Comparison of ENCODE assay signal across 24 cellular contexts in the genomic region with DNA sequence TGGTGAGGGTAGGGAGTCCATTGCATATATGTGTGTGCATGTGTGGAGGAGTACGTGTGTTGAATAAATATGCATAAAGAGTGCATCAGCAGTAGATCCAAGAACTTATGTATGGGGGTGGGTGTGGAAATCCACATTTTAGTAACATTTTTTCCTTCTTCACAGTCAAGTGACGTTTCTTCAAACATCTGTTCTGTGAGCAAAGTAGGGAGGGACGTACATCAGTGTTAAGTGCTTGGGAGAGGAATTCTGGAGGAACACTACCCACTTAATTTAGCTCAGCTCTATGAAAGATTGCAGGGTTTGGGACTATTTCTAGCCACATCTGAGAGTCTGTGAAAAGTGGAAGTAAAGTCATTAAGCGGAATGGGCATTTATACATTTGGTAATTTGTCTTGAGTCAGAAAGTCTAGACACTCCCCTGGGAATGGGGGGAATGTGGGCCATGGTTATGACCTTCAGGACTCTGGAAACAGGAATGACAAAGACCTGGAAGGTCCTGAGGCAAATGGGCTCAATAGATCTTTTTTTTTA.
"Had no signal": no experiment of that assay in that cellular context is flagged by ENCODE, and none has a peak within 500 bp of the region (broad histone marks: within the 10 kb centered on the region; RNA-seq: fewer than 3 reads in every experiment).

No MANE protein-coding gene starts in this region.

- H3K4me1 Mint-ChIP-seq: activated naive CD8-positive, alpha-beta T cell treated with anti-CD3 and anti-CD28 coated beads, Interleukin-2, amount 10 ng/mL, durations not matched to agents 7 days and 5 days; memory B cell; stimulated activated naive B cell treated with anti-CD40 and anti-IgM and Interleukin-4, amounts not matched to agents 10 μg/mL and 1 μg/mL and 100 μg/mL, for 72 hours had no signal

- H3K27ac Mint-ChIP-seq: activated CD4-positive, alpha-beta memory T cell treated with anti-CD3 and anti-CD28 coated beads for 36 hours; activated naive CD4-positive, alpha-beta T cell treated with anti-CD3 and anti-CD28 coated beads for 36 hours; activated naive CD8-positive, alpha-beta T cell treated with anti-CD3 and anti-CD28 coated beads, Interleukin-2, amount 10 ng/mL, durations not matched to agents 7 days and 5 days; activated T-cell treated with anti-CD3 and anti-CD28 coated beads, Interleukin-2, amount 50 U/mL, for 72 hours; memory B cell; stimulated activated naive B cell treated with anti-CD40 and anti-IgM and Interleukin-4, amounts not matched to agents 10 μg/mL and 1 μg/mL and 100 μg/mL, for 72 hours; T-helper 17 cell; type B pancreatic cell had no signal

- H3K27ac ChIP-seq: brain microvascular endothelial cell, ovary, prostate gland, thoracic aorta, vagina had no signal

- H3K4me3 ChIP-seq: mucosa of descending colon, ovary, prostate gland, skin epidermis, thoracic aorta, vagina had no signal

- H3K27me3 Mint-ChIP-seq: activated naive CD8-positive, alpha-beta T cell treated with anti-CD3 and anti-CD28 coated beads, Interleukin-2, amount 10 ng/mL, durations not matched to agents 7 days and 5 days; stimulated activated naive B cell treated with anti-CD40 and anti-IgM and Interleukin-4, amounts not matched to agents 10 μg/mL and 1 μg/mL and 100 μg/mL, for 72 hours; T-helper 17 cell had no signal

- H3K4me1 ChIP-seq: prostate gland had no signal

- H3K36me3 ChIP-seq: brain microvascular endothelial cell, ovary, prostate gland, thoracic aorta, vagina had no signal

- ATAC-seq: activated T-cell treated with anti-CD3 and anti-CD28 coated beads, Interleukin-2, amount 50 U/mL, for 72 hours; mucosa of descending colon; stimulated activated naive B cell treated with anti-CD40 and anti-IgM and Interleukin-4, amounts not matched to agents 10 μg/mL and 1 μg/mL and 100 μg/mL, for 72 hours; T-helper 17 cell had no signal

- H3K27me3 ChIP-seq: brain microvascular endothelial cell, ovary, vagina had no signal

- H3K36me3 Mint-ChIP-seq: activated CD4-positive, alpha-beta memory T cell treated with anti-CD3 and anti-CD28 coated beads for 36 hours; activated naive CD8-positive, alpha-beta T cell treated with anti-CD3 and anti-CD28 coated beads, Interleukin-2, amount 10 ng/mL, durations not matched to agents 7 days and 5 days; memory B cell; stimulated activated naive B cell treated with anti-CD40 and anti-IgM and Interleukin-4, amounts not matched to agents 10 μg/mL and 1 μg/mL and 100 μg/mL, for 72 hours; type B pancreatic cell had no signal

- DNase-seq: activated CD4-positive, alpha-beta memory T cell treated with anti-CD3 and anti-CD28 coated beads for 36 hours; activated CD4-positive, alpha-beta T cell treated with anti-CD3 and anti-CD28 coated beads for 48 hours; activated effector memory CD4-positive, alpha-beta T cell treated with Interleukin-2 at 50 U/mL for 16 hours; activated naive CD4-positive, alpha-beta T cell treated with anti-CD3 and anti-CD28 coated beads for 36 hours; activated naive CD8-positive, alpha-beta T cell treated with anti-CD3 and anti-CD28 coated beads, Interleukin-2, amount 10 ng/mL, durations not matched to agents 7 days and 5 days; activated T-cell treated with anti-CD3 and anti-CD28 coated beads, Interleukin-2, amount 50 U/mL, for 72 hours; brain microvascular endothelial cell; central memory CD4-positive, alpha-beta T cell; dermis blood vessel endothelial cell; effector CD8-positive, alpha-beta T cell; glutamatergic neuron; left cardiac atrium; mucosa of descending colon; ovary; stimulated activated CD4-positive, alpha-beta T cell treated with anti-CD3 and anti-CD28 coated beads, Interleukin-2, amount 100 ng/mL, for 24 hours; stimulated activated naive B cell treated with anti-CD40 and anti-IgM and Interleukin-4, amounts not matched to agents 10 μg/mL and 1 μg/mL and 100 μg/mL, for 72 hours; T-helper 17 cell had no signal

- H3K9me3 ChIP-seq: mucosa of descending colon, ovary, prostate gland, thoracic aorta, vagina had no signal

- H3K4me3 Mint-ChIP-seq: activated CD4-positive, alpha-beta memory T cell treated with anti-CD3 and anti-CD28 coated beads for 36 hours; activated naive CD4-positive, alpha-beta T cell treated with anti-CD3 and anti-CD28 coated beads for 36 hours; activated naive CD8-positive, alpha-beta T cell treated with anti-CD3 and anti-CD28 coated beads, Interleukin-2, amount 10 ng/mL, durations not matched to agents 7 days and 5 days; activated T-cell treated with anti-CD3 and anti-CD28 coated beads, Interleukin-2, amount 50 U/mL, for 72 hours; memory B cell; neural crest cell; stimulated activated naive B cell treated with anti-CD40 and anti-IgM and Interleukin-4, amounts not matched to agents 10 μg/mL and 1 μg/mL and 100 μg/mL, for 72 hours; T-helper 17 cell had no signal

- H3K9me3 Mint-ChIP-seq: activated CD4-positive, alpha-beta memory T cell treated with anti-CD3 and anti-CD28 coated beads for 36 hours; activated naive CD4-positive, alpha-beta T cell treated with anti-CD3 and anti-CD28 coated beads for 36 hours; memory B cell; neural crest cell; stimulated activated naive B cell treated with anti-CD40 and anti-IgM and Interleukin-4, amounts not matched to agents 10 μg/mL and 1 μg/mL and 100 μg/mL, for 72 hours; type B pancreatic cell had no signal
